8 cellular contexts compared by ENCODE assay signal in genomic region chr18:46173393-46174316, GRCh38.
A peak's percentile ranks its signal among the peaks of the same experiment; 100 is the strongest.
DNase-seq lines count a peak whose midpoint lies in the region; ATAC-seq and TF ChIP-seq lines count a peak whose summit lies in the region.

No MANE protein-coding gene starts in this region.

- H3K4me3 ChIP-seq in HUES48 (ENCODE audit: low read depth, low read length), result peak overlapping the region; percentile 94

- peak overlapping the region; percentile 98 for H3K27ac ChIP-seq in HUES48 (ENCODE audit: low read depth, low read length)

- H3K27me3 Mint-ChIP-seq in endothelial cell (ENCODE audit: unreplicated experiment) (peaks cover 6% of the 10 kb centered on the region), mesothelial cell of epicardium (ENCODE audit: low read depth) (no peaks in the 10 kb centered on the region)

- ATAC-seq in GM21423 (IDR thresholded peaks at IDR 0.05; ENCODE audit: unreplicated experiment), result peak; percentile 86

- peak; percentile 98 for DNase-seq in DMS 273 (lab: John Stamatoyannopoulos, UW; ENCODE audit: unreplicated experiment)
- peak; percentile 95 for DNase-seq in NOMO-1 treated with dmso at 0.1 percent for 144 hours (lab: John Stamatoyannopoulos, UW; ENCODE audit: unreplicated experiment)
- peak; percentile 78 for DNase-seq in activated CD8-positive, alpha-beta memory T cell treated with anti-CD3 and anti-CD28 coated beads, Interleukin-2, amount 50 U/mL, for 24 hours (ENCODE audit: extremely low read depth)
- peak; percentile 95 for DNase-seq in endothelial cell (ENCODE audit: low spot score)
- DNase-seq in mesothelial cell of epicardium (ENCODE audit: low spot score in 2 of 2, unreplicated experiment in 2 of 2), result peak; percentile 82 to 96
- peak; percentile 88 to 89 for DNase-seq in stimulated activated CD8-positive, alpha-beta memory T cell treated with anti-CD3 and anti-CD28 coated beads, Interleukin-15, amount 100 ng/mL, for 4 hours (ENCODE audit: low read depth in 2 of 2)

- no peaks in the 10 kb centered on the region for H3K9me3 ChIP-seq in HUES48 (ENCODE audit: control insufficient read depth, insufficient read depth, low read length)

- H3K27ac Mint-ChIP-seq in endothelial cell (ENCODE audit: unreplicated experiment) (peak overlapping the region; percentile 96), mesothelial cell of epicardium (peak overlapping the region; percentile 98)

- TF ChIP-seq CTCF in endothelial cell (IDR thresholded peaks at IDR 0.05; ENCODE audit: unreplicated experiment) (peak; percentile 88), mesothelial cell of epicardium (IDR thresholded peaks at IDR 0.05; ENCODE audit: unreplicated experiment) (peak; percentile 91)

- H3K4me1 Mint-ChIP-seq in endothelial cell (ENCODE audit: unreplicated experiment) (peaks cover 5% of the 10 kb centered on the region), mesothelial cell of epicardium (peaks cover 14% of the 10 kb centered on the region)

- H3K9me3 Mint-ChIP-seq in endothelial cell (ENCODE audit: unreplicated experiment) (no peaks in the 10 kb centered on the region), mesothelial cell of epicardium (no peaks in the 10 kb centered on the region)

- H3K27me3 ChIP-seq in HUES48 (ENCODE audit: control insufficient read depth, insufficient read depth, low read length), result no peaks in the 10 kb centered on the region

- H3K9ac ChIP-seq in HUES48 (ENCODE audit: low read depth, low read length), result peak overlapping the region; percentile 92

- peak overlapping the region; percentile 97 for H3K4me3 Mint-ChIP-seq in endothelial cell (ENCODE audit: unreplicated experiment)
- H3K4me3 Mint-ChIP-seq in mesothelial cell of epicardium, result peak overlapping the region; percentile 97

- H3K36me3 Mint-ChIP-seq in endothelial cell (ENCODE audit: low read depth, unreplicated experiment), result peaks cover 4% of the 10 kb centered on the region
- H3K36me3 Mint-ChIP-seq in mesothelial cell of epicardium, result no peaks in the 10 kb centered on the region

- H3K36me3 ChIP-seq in HUES48 (ENCODE audit: control insufficient read depth, insufficient read depth, low read length), result no peaks in the 10 kb centered on the region

- H3K4me1 ChIP-seq in HUES48 (ENCODE audit: control insufficient read depth, insufficient read depth, low read length), result no peaks in the 10 kb centered on the region

Comparison
In these comparisons a context has a peak if more than half of its experiments do, and no peak if none do; other contexts are left out.
1. Peak in every context shown above with its lines: DNase-seq, ATAC-seq, H3K4me3 ChIP-seq and H3K27ac ChIP-seq.